In the genomic region with DNA sequence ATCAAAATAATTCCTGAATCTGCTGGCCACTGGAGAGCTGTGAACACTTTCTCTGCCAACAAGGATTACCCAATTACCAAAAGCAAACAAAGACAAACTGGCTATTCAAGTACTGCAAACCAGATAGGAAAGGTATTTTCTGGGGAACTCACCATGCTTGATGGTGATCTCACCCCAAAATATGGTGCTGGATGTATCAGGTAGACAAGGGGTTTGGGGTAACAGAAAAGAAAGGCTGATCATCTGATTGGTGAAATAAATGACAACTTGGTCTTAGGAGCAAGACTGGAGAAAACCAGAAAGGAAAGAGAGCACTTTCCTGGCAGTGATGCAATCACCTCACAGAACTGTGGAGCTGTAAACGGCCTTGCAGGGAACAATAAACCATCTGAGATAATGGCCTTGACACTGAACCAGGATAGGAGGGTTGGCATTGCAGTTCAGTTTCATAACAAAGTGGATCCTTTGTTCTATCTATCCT, we compare ENCODE assay signal across 8 cellular contexts.
DNase-seq lines count a peak whose midpoint lies in the region; ATAC-seq and TF ChIP-seq lines count a peak whose summit lies in the region.

No MANE protein-coding gene starts in this region.

- TF ChIP-seq CTCF in AG09309 (IDR thresholded peaks at IDR 0.05; ENCODE audit: control insufficient read depth, insufficient read depth, low read depth, low read length, missing control alignments), result no peak

- no peak overlapping the region for H3K4me3 ChIP-seq in AG09309 (ENCODE audit: control insufficient read depth, low read depth, low read length)

- no peak for ATAC-seq in HG03354 (IDR thresholded peaks at IDR 0.05; ENCODE audit: poor library complexity, severe bottlenecking, unreplicated experiment)

- DNase-seq in AG09309 (ENCODE audit: low read depth), result peak; percentile 84
- peak in 2 of 3 experiments; percentile 77 to 83 for DNase-seq in NCI-H1417 (lab: John Stamatoyannopoulos, UW)
- DNase-seq in cerebellar cortex (ENCODE audit: low spot score), result peak; percentile 78
- peak; percentile 87 for DNase-seq in medulla oblongata (ENCODE audit: extremely low spot score)
- DNase-seq in NCI-H1694 (lab: John Stamatoyannopoulos, UW), result no peak
- DNase-seq in activated T-cell treated with anti-CD3 and anti-CD28 coated beads, Interleukin-2, amount 50 U/mL, for 48 hours, result no peak
- no peak for DNase-seq in NCI-H1694 treated with DMSO at 0.1 percent for 48 hours (lab: John Stamatoyannopoulos, UW)

Comparison
In these comparisons a context has a peak if more than half of its experiments do, and no peak if none do; other contexts are left out.
1. DNase-seq: peak in AG09309 (single experiment), NCI-H1417 (2 of 3), cerebellar cortex (single experiment) and medulla oblongata (single experiment); none in NCI-H1694 (single experiment), activated T-cell treated with anti-CD3 and anti-CD28 coated beads, Interleukin-2, amount 50 U/mL, for 48 hours (0 of 2) and NCI-H1694 treated with DMSO at 0.1 percent for 48 hours (single experiment).